In genomic region chr17:4980644-4981216, GRCh38 we compare ENCODE assay signal across 8 cellular contexts. TPM values are rescaled to one million over a fixed set of nuclear protein-coding genes. Genes with fewer than 3 reads are reported as not detected.
DNase-seq lines count a peak whose midpoint lies in the region; ATAC-seq, FAIRE-seq and TF ChIP-seq lines count a peak whose summit lies in the region.

No MANE protein-coding gene starts in this region.

- H4K20me1 ChIP-seq in OCI-LY1 (ENCODE audit: insufficient read depth, low read length): no peaks in the 10 kb centered on the region

- H3K79me2 ChIP-seq in OCI-LY1 (ENCODE audit: insufficient read depth, low read length): no peaks in the 10 kb centered on the region

- TF ChIP-seq CTCF in C4-2B (conservative IDR thresholded peaks at IDR 0.05) (peak; percentile 83), OCI-LY1 (IDR thresholded peaks at IDR 0.05; ENCODE audit: low read length) (peak; percentile 84), astrocyte of the cerebellum (IDR thresholded peaks at IDR 0.05; ENCODE audit: low read depth, low read length, missing control alignments) (peak; percentile 77), thoracic aorta (IDR thresholded peaks at IDR 0.05) (peak; percentile 86)

- H3K9me3 ChIP-seq in OCI-LY1 (ENCODE audit: low read length) (no peaks in the 10 kb centered on the region), thoracic aorta (no peaks in the 10 kb centered on the region)

- H3F3A ChIP-seq in OCI-LY1 (ENCODE audit: insufficient read depth, low read length): no peaks in the 10 kb centered on the region

- ATAC-seq in thoracic aorta (ENCODE audit: insufficient number of reproducible peaks, low FRiP score, low read depth): no peak

- in situ Hi-C loops in astrocyte of the cerebellum (cut with HindIII; ENCODE audit: low sequenced_read_pairs): no loop called here

- no peaks in the 10 kb centered on the region for H3K9me2 ChIP-seq in OCI-LY1 (ENCODE audit: low read depth, low read length)

- H3K36me3 ChIP-seq in OCI-LY1 (ENCODE audit: insufficient read depth, low read length) (peaks cover 56% of the 10 kb centered on the region), thoracic aorta (peaks cover 44% of the 10 kb centered on the region)

- no peak overlapping the region; the same call in 1 of the 2 replicates for H3K4me2 ChIP-seq in OCI-LY1 (ENCODE audit: low read length)

- H3K4me3 ChIP-seq in OCI-LY1 (ENCODE audit: low read depth, low read length, poor library complexity, severe bottlenecking) (no peak overlapping the region), astrocyte of the cerebellum (ENCODE audit: low read depth, low read length) (no peak overlapping the region), thoracic aorta (no peak overlapping the region)

- H3K4me1 ChIP-seq in OCI-LY1 (ENCODE audit: insufficient read depth, low read length, severe bottlenecking): peaks cover 8% of the 10 kb centered on the region
- peaks cover 0 to 5% of the 10 kb centered on the region in 2 donors for H3K4me1 ChIP-seq in thoracic aorta (ENCODE audit: control insufficient read depth in 1 of 2, low read depth in 2 of 2)

- H3K9ac ChIP-seq in OCI-LY1 (ENCODE audit: low read length): no peak overlapping the region

- no peak overlapping the region for H2AFZ ChIP-seq in OCI-LY1 (ENCODE audit: low read length)

- FAIRE-seq in GM12892 (lab: Jason Lieb, UNC): peak; percentile 73

- TF ChIP-seq POLR2A in GM12892 (IDR thresholded peaks at IDR 0.05; ENCODE audit: low read depth, low read length): no peak

- H3K27me3 ChIP-seq in OCI-LY1 (ENCODE audit: insufficient read depth, low read length) (no peaks in the 10 kb centered on the region), thoracic aorta (replicated peaks; ENCODE audit: insufficient read depth) (no peaks in the 10 kb centered on the region)

- no peak overlapping the region for H3K27ac ChIP-seq in C4-2B
- peak overlapping the region; percentile 41 for H3K27ac ChIP-seq in OCI-LY1 (ENCODE audit: low read depth, low read length, poor library complexity, severe bottlenecking)
- no peak overlapping the region for H3K27ac ChIP-seq in thoracic aorta

- DNase-seq in GM12892 (ENCODE audit: insufficient read length) (peak; percentile 57), astrocyte of the cerebellum (ENCODE audit: low read depth) (peak; percentile 37), islet precursor cell (peak; percentile 80), thoracic aorta (ENCODE audit: low spot score) (no peak), SKM-1 treated with dmso at 0.1 percent for 144 hours (lab: John Stamatoyannopoulos, UW; ENCODE audit: unreplicated experiment) (no peak), GOT3 (lab: John Stamatoyannopoulos, UW) (no peak)

RNA-seq across cellular contexts. Expression of gene CAMTA2, which starts 6.7 kb away (rescaled TPM):
- 12.7 TPM for polyA plus RNA-seq in GM12892 (2012; ENCODE audit: missing spikeins)
- 10 to 100 TPM; 31.3 to 34.0 TPM for total RNA-seq in thoracic aorta

RNA-seq across cellular contexts. Expression of gene SPAG7, which starts 13.1 kb away (rescaled TPM):
- 82.1 TPM for polyA plus RNA-seq in GM12892 (2012; ENCODE audit: missing spikeins)
- total RNA-seq in thoracic aorta: 10 to 100 TPM; 32.3 to 43.1 TPM

RNA-seq across cellular contexts. Expression of gene INCA1, which starts 16.6 kb away (rescaled TPM):
- 0.95 TPM for polyA plus RNA-seq in GM12892 (2012; ENCODE audit: missing spikeins)
- 1 to 10 TPM in 1 of 2 donors, not detected in 1; 1.2 TPM for total RNA-seq in thoracic aorta

RNA-seq across cellular contexts. Expression of gene KIF1C, which starts 17.0 kb away (rescaled TPM):
- 17.6 TPM for polyA plus RNA-seq in GM12892 (2012; ENCODE audit: missing spikeins)
- total RNA-seq in thoracic aorta: 100 to 1,000 TPM; 113 to 152 TPM

RNA-seq across cellular contexts. Expression of gene ENO3, which starts 29.8 kb away (rescaled TPM):
- 30.2 TPM for polyA plus RNA-seq in GM12892 (2012; ENCODE audit: missing spikeins)
- 1 to 10 TPM; 2.5 to 2.7 TPM for total RNA-seq in thoracic aorta

Comparison
In these comparisons a context has a peak if more than half of its experiments do, and no peak if none do; other contexts are left out.
1. DNase-seq: peak in GM12892 (single experiment), astrocyte of the cerebellum (single experiment) and islet precursor cell (single experiment); none in thoracic aorta (single experiment), SKM-1 treated with dmso at 0.1 percent for 144 hours (single experiment) and GOT3 (single experiment).
2. Peak in every context shown above with its lines, with median percentiles within 50 percentile points of each other: CTCF ChIP-seq.